In the genomic region with DNA sequence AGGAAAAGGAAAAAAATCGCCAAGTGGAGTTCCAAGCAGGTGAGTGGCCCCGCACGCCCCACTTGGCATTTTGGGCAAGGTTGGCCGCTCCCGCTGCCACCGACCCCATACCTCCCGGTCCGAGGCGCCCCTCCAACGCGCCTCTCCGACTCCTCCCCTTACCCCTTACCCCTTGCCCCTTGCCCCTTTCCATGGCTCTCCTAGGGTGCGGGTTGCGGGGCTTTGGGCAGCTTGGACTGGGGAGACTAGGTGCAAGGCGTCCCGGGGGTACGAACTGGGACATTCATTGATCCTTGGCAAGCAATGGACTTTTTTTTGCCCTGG, we compare ENCODE assay signal across 8 cellular contexts. TPM values are rescaled to one million over a fixed set of nuclear protein-coding genes. Genes with fewer than 3 reads are reported as not detected.
DNase-seq lines count a peak whose midpoint lies in the region; ATAC-seq, FAIRE-seq and TF ChIP-seq lines count a peak whose summit lies in the region.

No MANE protein-coding gene starts in this region.

- BruUV-seq in IMR-90 (replicated peaks; lab: Mats Ljungman, UMichigan) = no TSS peak

- H3K23ac ChIP-seq in IMR-90 (ENCODE audit: low read depth, low read length) = peak overlapping the region; percentile 29; the same call in 1 of the 2 replicates

- H4K20me1 ChIP-seq in IMR-90 (ENCODE audit: insufficient read depth, low read length) = peaks cover 13% of the 10 kb centered on the region

- H2BK20ac ChIP-seq in IMR-90 (ENCODE audit: low read depth, low read length) = no peak overlapping the region

- dilution Hi-C loops in IMR-90 (cut with HindIII; ENCODE audit: low sequenced_read_pairs, unreplicated experiment) = no loop called here

- no peaks in the 10 kb centered on the region for H3K27me3 ChIP-seq in IMR-90 (ENCODE audit: control insufficient read depth, insufficient read depth, low read length)

- FAIRE-seq in A549 (lab: Jason Lieb, UNC) (no peak), H54 (lab: Jason Lieb, UNC) (no peak)

- peaks cover 18 to 40% of the 10 kb centered on the region in 2 donors for H3K27me3 Mint-ChIP-seq in effector memory CD8-positive, alpha-beta T cell
- peaks cover 14 to 47% (median 33%) of the 10 kb centered on the region in 3 donors for H3K27me3 Mint-ChIP-seq in naive B cell

- H3K9ac ChIP-seq in IMR-90 (ENCODE audit: low read depth, low read length) = peak overlapping the region; percentile 80

- no peak overlapping the region for H2BK15ac ChIP-seq in IMR-90 (ENCODE audit: low read depth, low read length)

- H2AK5ac ChIP-seq in IMR-90 (ENCODE audit: low read depth, low read length) = no peak overlapping the region

- H4K5ac ChIP-seq in IMR-90 (ENCODE audit: low read depth, low read length) = no peak overlapping the region

- no peak for TF ChIP-seq POLR2A in A549 (IDR thresholded peaks at IDR 0.05; ENCODE audit: low read length)
- TF ChIP-seq POLR2A in IMR-90 (IDR thresholded peaks at IDR 0.05; ENCODE audit: low read depth, low read length) = no peak
- TF ChIP-seq POLR2A in H54 (IDR thresholded peaks at IDR 0.05; ENCODE audit: low read depth, low read length) = no peak

- no peak overlapping the region for H3K4ac ChIP-seq in IMR-90 (ENCODE audit: low read depth, low read length)

- H3K56ac ChIP-seq in IMR-90 (ENCODE audit: extremely low read depth, insufficient read depth, low read length) = no peak overlapping the region

- 65% methylated on average over 17 of the region's 17 CpGs for WGBS in A549 (ENCODE audit: missing lambda C conversion rate)
- WGBS in IMR-90 (ENCODE audit: extremely low coverage in 2 of 2, insufficient read length in 1 of 2), 2 experiments = 12% methylated on average over 3 of the region's 17 CpGs; no CpG with 5 or more reads in 1 of the 2 experiments

- in situ Hi-C loops in IMR-90 (cut with MboI; ENCODE audit: low sequenced_read_pairs) = no loop called here

- no peaks in the 10 kb centered on the region for H3K36me3 ChIP-seq in IMR-90 (ENCODE audit: control insufficient read depth, insufficient read depth, low read length)

- ATAC-seq in A549 = no peak
- ATAC-seq in IMR-90 (ENCODE audit: low read depth) = no peak
- no peak for ATAC-seq in effector memory CD8-positive, alpha-beta T cell (replicated peaks)
- no peak for ATAC-seq in naive B cell (ENCODE audit: low read depth in 2 of 2)

- H3K4me1 Mint-ChIP-seq in effector memory CD8-positive, alpha-beta T cell (ENCODE audit: low read depth in 2 of 2) = peaks cover 10 to 11% of the 10 kb centered on the region in 2 donors
- H3K4me1 Mint-ChIP-seq in naive B cell = peaks cover 13 to 19% (median 16%) of the 10 kb centered on the region in 3 donors

- no peak overlapping the region for H4K91ac ChIP-seq in IMR-90 (ENCODE audit: insufficient read depth, low read depth, low read length)

- H3K4me1 ChIP-seq in A549 (peaks cover 19% of the 10 kb centered on the region; the same call in 2 of the 3 replicates), IMR-90 (ENCODE audit: control insufficient read depth, insufficient read depth, low read length) (peaks cover 4% of the 10 kb centered on the region)

- H3K9me3 ChIP-seq in A549 (no peaks in the 10 kb centered on the region), IMR-90 (ENCODE audit: control insufficient read depth, insufficient read depth, low read length) (no peaks in the 10 kb centered on the region; the same call in 1 of the 2 replicates)

- DNase-seq in A549 (ENCODE audit: low read depth in 1 of 2, low spot score in 1 of 2) = no peak
- DNase-seq in IMR-90 = no peak
- DNase-seq in effector memory CD8-positive, alpha-beta T cell = no peak
- DNase-seq in naive B cell = no peak
- DNase-seq in NCI-H748 treated with DMSO at 0.1 percent for 48 hours (lab: John Stamatoyannopoulos, UW) = no peak
- DNase-seq in activated effector memory CD4-positive, alpha-beta T cell treated with Interleukin-2 at 50 U/mL for 16 hours = no peak
- DNase-seq in H54 (ENCODE audit: insufficient read length, low spot score) = no peak
- no peak for DNase-seq in NCI-H1694 treated with DMSO at 0.1 percent for 48 hours (lab: John Stamatoyannopoulos, UW)

- POLR2A ChIA-PET in A549 (lab: Yijun Ruan, JAX) = interaction anchor here (0.6 kb wide), 1 partner anchor 12 kb away, joined by 3 read pairs; no protein-coding TSS in a partner anchor
- POLR2A ChIA-PET in IMR-90 (lab: Charles Lee; ENCODE audit: unreplicated experiment) = no interaction called here

- peak overlapping the region; percentile 3 for H2BK5ac ChIP-seq in IMR-90 (ENCODE audit: low read depth, low read length, poor library complexity, severe bottlenecking)

- no peaks in the 10 kb centered on the region for H3K9me3 Mint-ChIP-seq in effector memory CD8-positive, alpha-beta T cell
- H3K9me3 Mint-ChIP-seq in naive B cell = peaks cover 0 to 6% (median 0%) of the 10 kb centered on the region in 7 donors

- TF ChIP-seq CTCF in A549 (IDR thresholded peaks at IDR 0.05) (no peak), IMR-90 (conservative IDR thresholded peaks at IDR 0.05; ENCODE audit: low read depth, low read length) (no peak)

- peak overlapping the region; percentile 70 for H3K4me3 ChIP-seq in A549
- peak overlapping the region; percentile 58 for H3K4me3 ChIP-seq in IMR-90 (ENCODE audit: insufficient read depth, low read depth, low read length)

- intact Hi-C loops in IMR-90 (cut with micrococcal nuclease) = loop anchor here (5.0 kb wide), 2 partner anchors 100 to 130 kb away; no protein-coding TSS in a partner anchor

- H2AK9ac ChIP-seq in IMR-90 (replicated peaks; ENCODE audit: low read depth, low read length, poor library complexity) = peak overlapping the region; percentile 70

- peak overlapping the region; percentile 57 for H2AFZ ChIP-seq in IMR-90 (replicated peaks; ENCODE audit: low read length, poor library complexity)

- no peak for TF ChIP-seq EP300 in A549 (IDR thresholded peaks at IDR 0.05)

- H3K36me3 Mint-ChIP-seq in effector memory CD8-positive, alpha-beta T cell (ENCODE audit: insufficient read depth) = peaks cover 5% of the 10 kb centered on the region
- H3K36me3 Mint-ChIP-seq in naive B cell = peaks cover 0 to 7% of the 10 kb centered on the region in 2 donors

- H3K18ac ChIP-seq in IMR-90 (ENCODE audit: low read depth, low read length) = no peak overlapping the region

- H4K8ac ChIP-seq in IMR-90 (ENCODE audit: low read depth in 2 of 2, low read length in 2 of 2) = no peak overlapping the region; a peak in 1 of 4 replicates

- no peak overlapping the region for H3K14ac ChIP-seq in IMR-90 (replicated peaks; ENCODE audit: low read depth, low read length)

- peak overlapping the region; percentile 93 to 94 for H3K27ac ChIP-seq in A549
- H3K27ac ChIP-seq in IMR-90 (ENCODE audit: insufficient read depth, low read length) = peak overlapping the region; percentile 94

- no peak overlapping the region for H2BK120ac ChIP-seq in IMR-90 (ENCODE audit: low read depth, low read length)

- TF ChIP-seq RAD21 in A549 (conservative IDR thresholded peaks at IDR 0.05 in 1 of 2, IDR thresholded peaks at IDR 0.05 in 1 of 2) (no peak), IMR-90 (IDR thresholded peaks at IDR 0.05; ENCODE audit: low read length) (no peak)

- H3K79me1 ChIP-seq in IMR-90 (ENCODE audit: low read depth in 1 of 2, low read length in 2 of 2) = peaks cover 0 to 10% of the 10 kb centered on the region in 2 experiments; a peak in 2 of 4 replicates

- peak overlapping the region; percentile 81 to 86 for H3K4me3 Mint-ChIP-seq in effector memory CD8-positive, alpha-beta T cell
- H3K4me3 Mint-ChIP-seq in naive B cell = peak overlapping the region; percentile 75 to 91 (median 85)

- peaks cover 5% of the 10 kb centered on the region; the same call in 1 of the 2 replicates for H3K9me1 ChIP-seq in IMR-90 (ENCODE audit: insufficient read depth, low read length)

- H3K4me2 ChIP-seq in A549 = peak overlapping the region; percentile 96
- peak overlapping the region; percentile 83 for H3K4me2 ChIP-seq in IMR-90 (ENCODE audit: low read depth, low read length)

- H3K27ac Mint-ChIP-seq in effector memory CD8-positive, alpha-beta T cell = no peak overlapping the region
- no peak overlapping the region for H3K27ac Mint-ChIP-seq in naive B cell

- CTCF ChIA-PET in A549 (lab: Yijun Ruan, JAX) = interaction anchor here (0.7 to 1.3 kb wide), 2 partner anchors 23 to 1699 kb away, joined by 3 read pairs; no protein-coding TSS in a partner anchor
- CTCF ChIA-PET in IMR-90 (lab: Yijun Ruan, JAX) = no interaction called here

TF ChIP-seq in A549, 52 proteins besides CTCF, POLR2A, EP300 and RAD21 (continues in another document):
- TF ChIP-seq, protein P1, sequence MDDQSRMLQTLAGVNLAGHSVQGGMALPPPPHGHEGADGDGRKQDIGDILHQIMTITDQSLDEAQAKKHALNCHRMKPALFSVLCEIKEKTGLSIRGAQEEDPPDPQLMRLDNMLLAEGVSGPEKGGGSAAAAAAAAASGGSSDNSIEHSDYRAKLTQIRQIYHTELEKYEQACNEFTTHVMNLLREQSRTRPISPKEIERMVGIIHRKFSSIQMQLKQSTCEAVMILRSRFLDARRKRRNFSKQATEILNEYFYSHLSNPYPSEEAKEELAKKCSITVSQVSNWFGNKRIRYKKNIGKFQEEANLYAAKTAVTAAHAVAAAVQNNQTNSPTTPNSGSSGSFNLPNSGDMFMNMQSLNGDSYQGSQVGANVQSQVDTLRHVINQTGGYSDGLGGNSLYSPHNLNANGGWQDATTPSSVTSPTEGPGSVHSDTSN (IDR thresholded peaks at IDR 0.05) = no peak
- no peak for TF ChIP-seq MAFK (IDR thresholded peaks at IDR 0.05; ENCODE audit: partially characterized antibody)

TF ChIP-seq in IMR-90, 13 proteins besides CTCF, POLR2A, EP300 and RAD21:
- TF ChIP-seq, protein P2, sequence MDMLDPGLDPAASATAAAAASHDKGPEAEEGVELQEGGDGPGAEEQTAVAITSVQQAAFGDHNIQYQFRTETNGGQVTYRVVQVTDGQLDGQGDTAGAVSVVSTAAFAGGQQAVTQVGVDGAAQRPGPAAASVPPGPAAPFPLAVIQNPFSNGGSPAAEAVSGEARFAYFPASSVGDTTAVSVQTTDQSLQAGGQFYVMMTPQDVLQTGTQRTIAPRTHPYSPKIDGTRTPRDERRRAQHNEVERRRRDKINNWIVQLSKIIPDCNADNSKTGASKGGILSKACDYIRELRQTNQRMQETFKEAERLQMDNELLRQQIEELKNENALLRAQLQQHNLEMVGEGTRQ (IDR thresholded peaks at IDR 0.05; ENCODE audit: low read depth, low read length) = no peak
- TF ChIP-seq MAZ (IDR thresholded peaks at IDR 0.05; ENCODE audit: borderline replicate concordance, low read depth, low read length) = no peak
- no peak for TF ChIP-seq BHLHE40 (IDR thresholded peaks at IDR 0.05; ENCODE audit: low read depth, low read length)

RNA-seq across cellular contexts. Expression of a gene that starts 0.7 kb away (rescaled TPM):
- polyA plus RNA-seq in A549 (2011; rRNA removed) = 9.7 and 11.7 TPM in 2 replicates
- polyA plus RNA-seq in A549 (2012; cell fraction: cytosol; rRNA removed) = 5.5 and 9.1 TPM in 2 replicates
- 10.4 and 11.8 TPM in 2 replicates for polyA plus RNA-seq in A549 (2012; cell fraction: nucleus; rRNA removed)
- polyA plus RNA-seq in A549 (2017; fragmentation: RNase III; extraction: RNeasy Plus Mini Kit Qiagen cat#74134 plus additional on column Dnase treatment) = 17.9 to 22.3 TPM (median 19.2 TPM) in 3 replicates
- polyA minus RNA-seq in A549 (2011; rRNA and poly(A)+ RNA removed) = 9.9 and 10.6 TPM in 2 replicates
- total RNA-seq in IMR-90 (2012; rRNA removed) = 5.3 and 6.1 TPM in 2 replicates
- polyA plus RNA-seq in IMR-90 (2012; rRNA removed) = 23.8 and 24.9 TPM in 2 replicates
- polyA plus RNA-seq in IMR-90 (2012; cell fraction: cytosol; rRNA removed) = 10.5 and 15.7 TPM in 2 replicates
- 18.3 and 38.0 TPM in 2 replicates for polyA plus RNA-seq in IMR-90 (2012; cell fraction: nucleus; rRNA removed; ENCODE audit: low replicate concordance)
- under 1 TPM in 1 of 6 donors, not detected in 5; 0.15 TPM for polyA plus RNA-seq in naive B cell (ENCODE audit: low read depth in 6 of 6)

Comparison
In these comparisons a context has a peak if more than half of its experiments do, and no peak if none do; other contexts are left out.
1. RNA of a gene that starts 0.7 kb away (polyA plus RNA-seq): 10.5 to 38.0 TPM in IMR-90 and 5.5 to 22.3 TPM in A549; 0.15 TPM in naive B cell; every median in the first group is over 4 times any median in the second.